Comparison of ENCODE assay signal across 13 cellular contexts in the genomic region with DNA sequence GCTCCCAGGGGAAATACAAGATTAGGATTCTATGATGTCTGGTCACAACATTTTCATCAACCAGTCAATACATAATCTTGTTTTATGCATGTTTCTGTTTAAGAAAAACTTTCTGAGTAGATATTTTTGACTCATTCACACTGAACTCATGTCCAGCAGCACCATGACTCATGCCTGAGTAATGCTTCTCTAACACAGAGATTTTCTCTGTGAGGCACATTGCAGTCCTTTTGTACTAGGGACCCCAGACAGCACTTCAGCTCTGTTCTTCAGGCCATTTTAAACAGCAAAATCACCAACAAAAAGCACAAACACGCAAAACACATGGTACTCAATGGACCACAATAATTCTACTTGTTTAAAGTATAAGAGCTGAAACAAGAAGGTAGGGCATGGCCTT.
DNase-seq lines count a peak whose midpoint lies in the region; ATAC-seq, FAIRE-seq and TF ChIP-seq lines count a peak whose summit lies in the region.
"Had no signal": no experiment of that assay in that cellular context is flagged by ENCODE, and none has a peak within 500 bp of the region (broad histone marks: within the 10 kb centered on the region; RNA-seq: fewer than 3 reads in every experiment).

No MANE protein-coding gene starts in this region.

- TF ChIP-seq CTCF in astrocyte of the cerebellum (IDR thresholded peaks at IDR 0.05; ENCODE audit: low read depth, low read length, missing control alignments), result no peak
- TF ChIP-seq CTCF in kidney epithelial cell (IDR thresholded peaks at IDR 0.05; ENCODE audit: insufficient read depth, low read length, poor library complexity, severe bottlenecking), result no peak
- TF ChIP-seq CTCF in CD8-positive, alpha-beta T cell (IDR thresholded peaks at IDR 0.05), result no peak

- POLR2A ChIA-PET in CD8-positive, alpha-beta T cell (lab: Charles Lee), result no interaction called here

- peaks cover 7% of the 10 kb centered on the region for H3K9me3 Mint-ChIP-seq in CD8-positive, alpha-beta T cell
- H3K9me3 Mint-ChIP-seq in stimulated activated effector memory CD8-positive, alpha-beta T cell treated with anti-CD3 and anti-CD28 coated beads, Interleukin-12 subunit alpha, Interleukin-12 subunit beta, amount 100 ng/mL, for 72 hours, result peaks cover 3% of the 10 kb centered on the region

- no peak overlapping the region for H3K27ac ChIP-seq in CD8-positive, alpha-beta T cell (ENCODE audit: low read depth, low read length)
- H3K27ac ChIP-seq: cardiac muscle cell had no signal

- no peak for ATAC-seq in CD8-positive, alpha-beta T cell
- ATAC-seq in stimulated activated effector memory CD8-positive, alpha-beta T cell treated with anti-CD3 and anti-CD28 coated beads, Interleukin-12 subunit alpha, Interleukin-12 subunit beta, amount 100 ng/mL, for 72 hours, result no peak
- ATAC-seq in HG02970 (IDR thresholded peaks at IDR 0.05; ENCODE audit: low FRiP score, unreplicated experiment), result no peak
- ATAC-seq: GM12878 had no signal

- no peaks in the 10 kb centered on the region for H3K4me1 Mint-ChIP-seq in CD8-positive, alpha-beta T cell (ENCODE audit: low read depth)
- no peaks in the 10 kb centered on the region for H3K4me1 Mint-ChIP-seq in stimulated activated effector memory CD8-positive, alpha-beta T cell treated with anti-CD3 and anti-CD28 coated beads, Interleukin-12 subunit alpha, Interleukin-12 subunit beta, amount 100 ng/mL, for 72 hours

- H3K4me1 ChIP-seq in CD8-positive, alpha-beta T cell (ENCODE audit: insufficient read depth, low read length), result no peaks in the 10 kb centered on the region

- H3K4me3 Mint-ChIP-seq in CD8-positive, alpha-beta T cell, result no peak overlapping the region
- no peak overlapping the region for H3K4me3 Mint-ChIP-seq in stimulated activated effector memory CD8-positive, alpha-beta T cell treated with anti-CD3 and anti-CD28 coated beads, Interleukin-12 subunit alpha, Interleukin-12 subunit beta, amount 100 ng/mL, for 72 hours

- H3K27me3 ChIP-seq in kidney epithelial cell (ENCODE audit: control insufficient read depth, insufficient read depth, low read length), result no peaks in the 10 kb centered on the region
- no peaks in the 10 kb centered on the region for H3K27me3 ChIP-seq in CD8-positive, alpha-beta T cell (ENCODE audit: insufficient read depth, low read length)
- H3K27me3 ChIP-seq: cardiac muscle cell had no signal

- no peak overlapping the region for H3K27ac Mint-ChIP-seq in CD8-positive, alpha-beta T cell
- H3K27ac Mint-ChIP-seq in stimulated activated effector memory CD8-positive, alpha-beta T cell treated with anti-CD3 and anti-CD28 coated beads, Interleukin-12 subunit alpha, Interleukin-12 subunit beta, amount 100 ng/mL, for 72 hours, result no peak overlapping the region

- no peaks in the 10 kb centered on the region for H3K36me3 Mint-ChIP-seq in CD8-positive, alpha-beta T cell
- no peaks in the 10 kb centered on the region for H3K36me3 Mint-ChIP-seq in stimulated activated effector memory CD8-positive, alpha-beta T cell treated with anti-CD3 and anti-CD28 coated beads, Interleukin-12 subunit alpha, Interleukin-12 subunit beta, amount 100 ng/mL, for 72 hours

- intact Hi-C loops in CD8-positive, alpha-beta T cell (cut with DNase I, micrococcal nuclease), result no loop called here

- DNase-seq in 8988T (peak; percentile 13), HTR-8/SVneo (ENCODE audit: insufficient read length, low spot score) (peak; percentile 76), astrocyte of the cerebellum (ENCODE audit: low read depth) (peak; percentile 79), kidney epithelial cell (ENCODE audit: low read depth) (peak; percentile 85), NCI-H1417 (lab: John Stamatoyannopoulos, UW) (no peak)
- DNase-seq in CD8-positive, alpha-beta T cell, result no peak
- DNase-seq in stimulated activated effector memory CD8-positive, alpha-beta T cell treated with anti-CD3 and anti-CD28 coated beads, Interleukin-12 subunit alpha, Interleukin-12 subunit beta, amount 100 ng/mL, for 72 hours (ENCODE audit: low spot score in 2 of 2), result no peak
- DNase-seq: activated CD4-positive, alpha-beta T cell treated with anti-CD3 and anti-CD28 coated beads for 48 hours; MM.1S; OCI-M1 had no signal

- peak; percentile 89 for FAIRE-seq in HTR-8/SVneo (lab: Jason Lieb, UNC)
- FAIRE-seq: GM12878 had no signal

- no peaks in the 10 kb centered on the region for H3K9me3 ChIP-seq in CD8-positive, alpha-beta T cell (ENCODE audit: low read length)

- H3K36me3 ChIP-seq in kidney epithelial cell (ENCODE audit: control insufficient read depth, insufficient read depth, low read length), result no peaks in the 10 kb centered on the region
- no peaks in the 10 kb centered on the region for H3K36me3 ChIP-seq in CD8-positive, alpha-beta T cell (ENCODE audit: insufficient read depth, low read length)
- H3K36me3 ChIP-seq: cardiac muscle cell had no signal

- in situ Hi-C loops in astrocyte of the cerebellum (cut with HindIII; ENCODE audit: low sequenced_read_pairs), result no loop called here

- H3K4me3 ChIP-seq in astrocyte of the cerebellum (ENCODE audit: low read depth, low read length) (no peak overlapping the region), kidney epithelial cell (ENCODE audit: low read depth, low read length) (no peak overlapping the region)
- no peak overlapping the region for H3K4me3 ChIP-seq in CD8-positive, alpha-beta T cell (ENCODE audit: low read depth, low read length)
- H3K4me3 ChIP-seq: cardiac muscle cell, GM12878 had no signal

- CTCF ChIA-PET in CD8-positive, alpha-beta T cell (lab: Charles Lee), result no interaction called here

- H3K27me3 Mint-ChIP-seq in CD8-positive, alpha-beta T cell (ENCODE audit: low read depth), result peaks cover 3% of the 10 kb centered on the region

Comparison
In these comparisons a context has a peak if more than half of its experiments do, and no peak if none do; other contexts are left out.
1. DNase-seq: peak in 8988T (single experiment), HTR-8/SVneo (single experiment), astrocyte of the cerebellum (single experiment) and kidney epithelial cell (single experiment); none in CD8-positive, alpha-beta T cell (0 of 7), stimulated activated effector memory CD8-positive, alpha-beta T cell treated with anti-CD3 and anti-CD28 coated beads, Interleukin-12 subunit alpha, Interleukin-12 subunit beta, amount 100 ng/mL, for 72 hours (0 of 2) and NCI-H1417 (0 of 3).